25 cellular contexts compared by ENCODE assay signal in genomic region chr20:23327617-23328333, GRCh38.
"Had no signal": no experiment of that assay in that cellular context is flagged by ENCODE, and none has a peak within 500 bp of the region (broad histone marks: within the 10 kb centered on the region; RNA-seq: fewer than 3 reads in every experiment).

No MANE protein-coding gene starts in this region.

- H3K27me3 ChIP-seq: colonic mucosa, esophagus squamous epithelium, gastroesophageal sphincter, heart left ventricle, hepatocyte, left lung had no signal

- H3K27ac ChIP-seq: colonic mucosa, epithelial cell of prostate, esophagus squamous epithelium, gastroesophageal sphincter, heart left ventricle, hepatocyte, left lung had no signal

- ATAC-seq: effector memory CD8-positive, alpha-beta T cell; esophagus mucosa; heart left ventricle; left cardiac atrium; left lung; left ventricle myocardium superior had no signal

- H3K9me3 ChIP-seq: colonic mucosa, esophagus squamous epithelium, gastroesophageal sphincter, heart left ventricle, left lung had no signal

- H3K4me1 ChIP-seq: colonic mucosa, gastroesophageal sphincter, heart left ventricle, left lung had no signal

- FAIRE-seq: endometrium, islet of Langerhans, keratinocyte had no signal

- H3K36me3 ChIP-seq: colonic mucosa, esophagus squamous epithelium, gastroesophageal sphincter, heart left ventricle, left lung had no signal

- H2AFZ ChIP-seq: hepatocyte had no signal

- H3K4me3 ChIP-seq: colonic mucosa, esophagus squamous epithelium, gastroesophageal sphincter, heart left ventricle, hepatocyte, left lung, lung had no signal

- H3K4me2 ChIP-seq: hepatocyte had no signal

- DNase-seq: colonic mucosa; cortex of kidney; effector CD8-positive, alpha-beta T cell; effector memory CD8-positive, alpha-beta T cell; endodermal cell; erythroblast; esophagus squamous epithelium; foreskin fibroblast; foreskin melanocyte; heart left ventricle; hypothalamus; left cardiac atrium; left lung; left ventricle myocardium superior; mammary epithelial cell; mesendoderm; midbrain had no signal

- H3K79me2 ChIP-seq: hepatocyte had no signal
